In genomic region chr3:190225186-190225692, GRCh38 we compare ENCODE assay signal across 8 cellular contexts.
DNase-seq lines count a peak whose midpoint lies in the region; ATAC-seq, FAIRE-seq and TF ChIP-seq lines count a peak whose summit lies in the region.

No MANE protein-coding gene starts in this region.

- H3K4me1 Mint-ChIP-seq in progenitor cell of endocrine pancreas (ENCODE audit: low read depth) = no peaks in the 10 kb centered on the region

- intact Hi-C loops in heart left ventricle (cut with DNase I) = loop anchor here in 9 of 10 donors (1.0 to 10.0 kb wide), 5 partner anchors 97 to 200 kb away; partner anchors contain the start of gene CLDN1 (in 8 of the 9)
- intact Hi-C loops in Right ventricle myocardium superior (cut with DNase I) = loop anchor here (10.0 kb wide), 1 partner anchor 100 kb away; the partner anchor contains the start of gene CLDN1
- intact Hi-C loops in endothelial cell of umbilical vein (cut with micrococcal nuclease) = loop anchor here (1.0 to 5.0 kb wide), 6 partner anchors 97 to 827 kb away; partner anchors contain the start of genes CLDN1 and IL1RAP

- TF ChIP-seq POLR2A in heart left ventricle (IDR thresholded peaks at IDR 0.05) (no peak), endothelial cell of umbilical vein (IDR thresholded peaks at IDR 0.05; ENCODE audit: low read depth, low read length) (no peak)

- dilution Hi-C loops in endothelial cell of umbilical vein (cut with MboI; ENCODE audit: extremely low pct_ligation_motif_present, low sequenced_read_pairs) = no loop called here

- H3K27ac ChIP-seq in heart left ventricle (no peak overlapping the region), endothelial cell of umbilical vein (ENCODE audit: insufficient read depth, low read depth, low read length) (no peak overlapping the region)

- H3K4me3 Mint-ChIP-seq in progenitor cell of endocrine pancreas (ENCODE audit: low read depth) = no peak overlapping the region

- no peaks in the 10 kb centered on the region for H3K9me1 ChIP-seq in endothelial cell of umbilical vein (replicated peaks; ENCODE audit: control insufficient read depth, extremely low read depth, insufficient read depth, low read length)

- H2AFZ ChIP-seq in endothelial cell of umbilical vein (ENCODE audit: low read depth, low read length) = no peak overlapping the region

- no peaks in the 10 kb centered on the region for H3K27me3 Mint-ChIP-seq in progenitor cell of endocrine pancreas

- no peak for ATAC-seq in heart left ventricle
- no peak for ATAC-seq in Right ventricle myocardium superior (ENCODE audit: poor library complexity)

- DNase-seq in heart left ventricle (no peak), Right ventricle myocardium superior (no peak), NCI-H460 (ENCODE audit: extremely low read depth, low read depth) (peak; percentile 37), endothelial cell of umbilical vein (ENCODE audit: low read depth, low spot score) (peak; percentile 58), progenitor cell of endocrine pancreas (ENCODE audit: low spot score, unreplicated experiment) (no peak), NCI-H2107 (lab: John Stamatoyannopoulos, UW) (no peak), T1000 (lab: John Stamatoyannopoulos, UW) (no peak)
- DNase-seq in activated CD8-positive, alpha-beta memory T cell treated with anti-CD3 and anti-CD28 coated beads, Interleukin-2, amount 50 U/mL, for 4 hours = no peak

- no peak overlapping the region for H3K27ac Mint-ChIP-seq in progenitor cell of endocrine pancreas

- TF ChIP-seq CTCF in heart left ventricle (IDR thresholded peaks at IDR 0.05) = peak in 11 of 12 donors; percentile 6 to 61 (median 34)
- peak; percentile 20 to 24 for TF ChIP-seq CTCF in endothelial cell of umbilical vein (IDR thresholded peaks at IDR 0.05; ENCODE audit: extremely low read depth in 1 of 2, insufficient read depth in 1 of 2, low read depth in 1 of 2, low read length in 2 of 2)
- TF ChIP-seq CTCF in progenitor cell of endocrine pancreas (IDR thresholded peaks at IDR 0.05; ENCODE audit: unreplicated experiment) = peak; percentile 55

- peaks cover 4% of the 10 kb centered on the region for H3K9me3 Mint-ChIP-seq in progenitor cell of endocrine pancreas (ENCODE audit: low read depth)

- peak; percentile 31 for FAIRE-seq in endothelial cell of umbilical vein (lab: Jason Lieb, UNC)

- peaks cover 0 to 3% (median 0%) of the 10 kb centered on the region in 12 donors for H3K9me3 ChIP-seq in heart left ventricle
- no peaks in the 10 kb centered on the region for H3K9me3 ChIP-seq in endothelial cell of umbilical vein (replicated peaks; ENCODE audit: control insufficient read depth, insufficient read depth, low read length)

- H3K27me3 ChIP-seq in heart left ventricle = no peaks in the 10 kb centered on the region
- no peaks in the 10 kb centered on the region for H3K27me3 ChIP-seq in endothelial cell of umbilical vein (ENCODE audit: control insufficient read depth in 2 of 2, insufficient read depth in 2 of 2, low read length in 2 of 2)

- H3K36me3 ChIP-seq in heart left ventricle (no peaks in the 10 kb centered on the region), endothelial cell of umbilical vein (ENCODE audit: control insufficient read depth in 2 of 2, extremely low read depth in 1 of 2, insufficient read depth in 2 of 2, low read length in 2 of 2) (no peaks in the 10 kb centered on the region)

- peaks cover 3% of the 10 kb centered on the region for H3K36me3 Mint-ChIP-seq in progenitor cell of endocrine pancreas (ENCODE audit: insufficient read depth)

- H3K4me3 ChIP-seq in heart left ventricle = no peak overlapping the region
- no peak overlapping the region for H3K4me3 ChIP-seq in endothelial cell of umbilical vein (replicated peaks in 1 of 3; ENCODE audit: insufficient read depth in 1 of 3, low read depth in 1 of 3, low read length in 3 of 3)

- no peak overlapping the region for H3K9ac ChIP-seq in endothelial cell of umbilical vein (replicated peaks; ENCODE audit: extremely low read depth, insufficient read depth, low read length)

- no peak overlapping the region for H3K4me2 ChIP-seq in endothelial cell of umbilical vein (ENCODE audit: insufficient read depth, low read length)

- 12 to 21% (median 16%) methylated on average over 2 of the region's 2 CpGs for WGBS in heart left ventricle, 4 donors

- CTCF ChIA-PET in endothelial cell of umbilical vein (lab: Charles Lee) = interaction anchor here (0.7 to 7.3 kb wide), 40 partner anchors 10 to 825 kb away, joined by 3 to 167 read pairs (median 5); partner anchors contain the start of genes CLDN1 and P3H2

- H3K79me2 ChIP-seq in endothelial cell of umbilical vein (ENCODE audit: control insufficient read depth, insufficient read depth, low read length) = no peaks in the 10 kb centered on the region

- no TSS peak for BruUV-seq in endothelial cell of umbilical vein (replicated peaks; lab: Mats Ljungman, UMichigan)

- peaks cover 0 to 7% (median 0%) of the 10 kb centered on the region in 12 donors for H3K4me1 ChIP-seq in heart left ventricle
- H3K4me1 ChIP-seq in endothelial cell of umbilical vein (ENCODE audit: control insufficient read depth, extremely low read depth, insufficient read depth, low read length) = peaks cover 12% of the 10 kb centered on the region

- H4K20me1 ChIP-seq in endothelial cell of umbilical vein (replicated peaks; ENCODE audit: control insufficient read depth, extremely low read depth, insufficient read depth, low read length) = no peaks in the 10 kb centered on the region

- POLR2A ChIA-PET in endothelial cell of umbilical vein (lab: Charles Lee) = no interaction called here

TF ChIP-seq in endothelial cell of umbilical vein, 7 proteins besides CTCF, POLR2A, EP300 and RAD21:
- TF ChIP-seq JUN (IDR thresholded peaks at IDR 0.05; ENCODE audit: borderline replicate concordance, insufficient read depth, insufficient read length, low read depth) (no peak), MAX (IDR thresholded peaks at IDR 0.05; ENCODE audit: insufficient read depth, insufficient read length) (no peak), GATA2 (IDR thresholded peaks at IDR 0.05; ENCODE audit: insufficient read depth, insufficient read length, low read depth, low read length) (peak; percentile 30), FOS (IDR thresholded peaks at IDR 0.05; ENCODE audit: borderline replicate concordance, insufficient read depth, low read length) (no peak), POLR2AphosphoS5 (IDR thresholded peaks at IDR 0.05; ENCODE audit: insufficient read depth, low read depth, low read length) (no peak)

Comparison
In these comparisons a context has a peak if more than half of its experiments do, and no peak if none do; other contexts are left out.
1. DNase-seq: peak in NCI-H460 (single experiment) and endothelial cell of umbilical vein (single experiment); none in heart left ventricle (0 of 5), Right ventricle myocardium superior (single experiment), progenitor cell of endocrine pancreas (single experiment), activated CD8-positive, alpha-beta memory T cell treated with anti-CD3 and anti-CD28 coated beads, Interleukin-2, amount 50 U/mL, for 4 hours (single experiment), NCI-H2107 (single experiment) and T1000 (single experiment).
2. Peak in every context shown above with its lines, with median percentiles within 50 percentile points of each other: CTCF ChIP-seq.